In genomic region chr22:39306456-39307361, GRCh38 we compare ENCODE assay signal across 9 cellular contexts. TPM values are rescaled to one million over a fixed set of nuclear protein-coding genes. Genes with fewer than 3 reads are reported as not detected.
A peak's percentile ranks its signal among the peaks of the same experiment; 100 is the strongest.
DNase-seq lines count a peak whose midpoint lies in the region; ATAC-seq and TF ChIP-seq lines count a peak whose summit lies in the region.
"Had no signal": no experiment of that assay in that cellular context is flagged by ENCODE, and none has a peak within 500 bp of the region (broad histone marks: within the 10 kb centered on the region; RNA-seq: fewer than 3 reads in every experiment).

No MANE protein-coding gene starts in this region.

- peaks cover 19% of the 10 kb centered on the region for H4K20me1 ChIP-seq in OCI-LY3 (ENCODE audit: insufficient read depth, low read length)

- H2AFZ ChIP-seq in OCI-LY3 (ENCODE audit: low read depth, low read length): no peak overlapping the region

- no peaks in the 10 kb centered on the region for H3K79me2 ChIP-seq in OCI-LY3 (ENCODE audit: low read length)

- H3K27ac Mint-ChIP-seq in activated naive CD4-positive, alpha-beta T cell treated with anti-CD3 and anti-CD28 coated beads for 36 hours: no peak overlapping the region
- H3K27ac Mint-ChIP-seq in type B pancreatic cell: peak overlapping the region; percentile 48

- peaks cover 4% of the 10 kb centered on the region for H3K36me3 Mint-ChIP-seq in activated naive CD4-positive, alpha-beta T cell treated with anti-CD3 and anti-CD28 coated beads for 36 hours (ENCODE audit: low read depth)
- peaks cover 8% of the 10 kb centered on the region for H3K36me3 Mint-ChIP-seq in type B pancreatic cell

- TF ChIP-seq CTCF in GM12864 (IDR thresholded peaks at IDR 0.05; ENCODE audit: low read depth, low read length, missing control alignments) (peak; percentile 77), OCI-LY3 (IDR thresholded peaks at IDR 0.05; ENCODE audit: low read depth, low read length) (peak; percentile 55), type B pancreatic cell (conservative IDR thresholded peaks at IDR 0.05) (peak; percentile 57)

- H3K27me3 ChIP-seq in OCI-LY3 (ENCODE audit: low read depth, low read length): no peaks in the 10 kb centered on the region
- H3K27me3 ChIP-seq: gastrocnemius medialis had no signal

- DNase-seq in GM12864 (ENCODE audit: low read depth): no peak
- DNase-seq in activated naive CD4-positive, alpha-beta T cell treated with anti-CD3 and anti-CD28 coated beads for 36 hours: peak; percentile 78
- DNase-seq in iris pigment epithelial cell (ENCODE audit: low read depth): peak; percentile 44
- DNase-seq in type B pancreatic cell (ENCODE audit: extremely low spot score, unreplicated experiment): no peak

- H3K36me3 ChIP-seq in OCI-LY3 (replicated peaks; ENCODE audit: low read depth, low read length): peaks cover 32% of the 10 kb centered on the region

- ATAC-seq in HG02642 (IDR thresholded peaks at IDR 0.05; ENCODE audit: poor library complexity, unreplicated experiment): no peak
- no peak for ATAC-seq in GM21825 (IDR thresholded peaks at IDR 0.05; ENCODE audit: unreplicated experiment)
- no peak for ATAC-seq in GM19452 (IDR thresholded peaks at IDR 0.05; ENCODE audit: unreplicated experiment)
- ATAC-seq: gastrocnemius medialis had no signal

- CTCF ChIA-PET in activated naive CD4-positive, alpha-beta T cell treated with anti-CD3 and anti-CD28 coated beads for 36 hours (lab: Charles Lee): interaction anchor here (0.7 to 6.8 kb wide), 8 partner anchors 11 to 169 kb away, joined by 3 to 97 read pairs (median 4); no protein-coding TSS in a partner anchor

- no peak overlapping the region for H3K9ac ChIP-seq in OCI-LY3 (ENCODE audit: low read length)

- H3K4me3 ChIP-seq in GM12864 (ENCODE audit: low read depth, low read length) (no peak overlapping the region), OCI-LY3 (ENCODE audit: low read length) (no peak overlapping the region)
- H3K4me3 ChIP-seq: gastrocnemius medialis had no signal

- H3K9me3 ChIP-seq in OCI-LY3 (ENCODE audit: insufficient read depth, low read length): no peaks in the 10 kb centered on the region
- H3K9me3 ChIP-seq: gastrocnemius medialis had no signal

- H3K27ac ChIP-seq in OCI-LY3 (ENCODE audit: low read length): no peak overlapping the region
- H3K27ac ChIP-seq: gastrocnemius medialis had no signal

- no peak overlapping the region for H3K4me2 ChIP-seq in OCI-LY3 (ENCODE audit: low read length)

- no peak overlapping the region for H3K4me3 Mint-ChIP-seq in activated naive CD4-positive, alpha-beta T cell treated with anti-CD3 and anti-CD28 coated beads for 36 hours
- no peak overlapping the region for H3K4me3 Mint-ChIP-seq in type B pancreatic cell

- H3K4me1 Mint-ChIP-seq in activated naive CD4-positive, alpha-beta T cell treated with anti-CD3 and anti-CD28 coated beads for 36 hours (ENCODE audit: low read depth): no peaks in the 10 kb centered on the region
- H3K4me1 Mint-ChIP-seq in type B pancreatic cell (ENCODE audit: unreplicated experiment): peaks cover 17% of the 10 kb centered on the region

- no peaks in the 10 kb centered on the region for H3K4me1 ChIP-seq in OCI-LY3 (ENCODE audit: low read length)

- no peaks in the 10 kb centered on the region for H3K9me3 Mint-ChIP-seq in activated naive CD4-positive, alpha-beta T cell treated with anti-CD3 and anti-CD28 coated beads for 36 hours
- H3K9me3 Mint-ChIP-seq in type B pancreatic cell: no peaks in the 10 kb centered on the region

- intact Hi-C loops in activated naive CD4-positive, alpha-beta T cell treated with anti-CD3 and anti-CD28 coated beads for 36 hours (cut with micrococcal nuclease): loop anchor here (1.0 to 5.0 kb wide), 2 partner anchors 84 to 135 kb away; no protein-coding TSS in a partner anchor

- no peaks in the 10 kb centered on the region for H3K27me3 Mint-ChIP-seq in activated naive CD4-positive, alpha-beta T cell treated with anti-CD3 and anti-CD28 coated beads for 36 hours (ENCODE audit: low read depth)
- H3K27me3 Mint-ChIP-seq in type B pancreatic cell: no peaks in the 10 kb centered on the region

RNA-seq across cellular contexts. Expression of gene RPL3, which starts 12.7 kb away (rescaled TPM):
- total RNA-seq in activated naive CD4-positive, alpha-beta T cell treated with anti-CD3 and anti-CD28 coated beads for 36 hours: 1,000 to 10,000 TPM; 3,434 to 3,511 TPM
- total RNA-seq in type B pancreatic cell (ENCODE audit: low replicate concordance): 2,337 and 2,431 TPM in 2 replicates

RNA-seq across cellular contexts. Expression of gene SYNGR1, which starts 43.1 kb away (rescaled TPM):
- under 1 TPM; 0.27 to 0.29 TPM for total RNA-seq in activated naive CD4-positive, alpha-beta T cell treated with anti-CD3 and anti-CD28 coated beads for 36 hours
- total RNA-seq in type B pancreatic cell (ENCODE audit: low replicate concordance): 41.4 and 47.9 TPM in 2 replicates

Comparison
In these comparisons a context has a peak if more than half of its experiments do, and no peak if none do; other contexts are left out.
1. DNase-seq: peak in activated naive CD4-positive, alpha-beta T cell treated with anti-CD3 and anti-CD28 coated beads for 36 hours (single experiment) and iris pigment epithelial cell (single experiment); none in GM12864 (single experiment) and type B pancreatic cell (single experiment).
2. RNA of gene SYNGR1, which starts 43.1 kb away (total RNA-seq): 41.4 to 47.9 TPM in type B pancreatic cell; 0.27 to 0.29 TPM in activated naive CD4-positive, alpha-beta T cell treated with anti-CD3 and anti-CD28 coated beads for 36 hours; every median in the first group is over 10 times any median in the second.
3. Peak in every context shown above with its lines, with median percentiles within 50 percentile points of each other: CTCF ChIP-seq.